In genomic region chr14:104301731-104302460, GRCh38 we compare ENCODE assay signal across 18 cellular contexts.
"Had no signal": no experiment of that assay in that cellular context is flagged by ENCODE, and none has a peak within 500 bp of the region (broad histone marks: within the 10 kb centered on the region; RNA-seq: fewer than 3 reads in every experiment).

No MANE protein-coding gene starts in this region.

- H3K4me3 ChIP-seq: skin epidermis, tibial artery had no signal

- H3K9me3 ChIP-seq: neutrophil, tibial artery had no signal

- H3K4me1 ChIP-seq: foreskin keratinocyte, tibial artery had no signal

- H3K36me3 Mint-ChIP-seq: immature natural killer cell, naive B cell had no signal

- H3K27me3 Mint-ChIP-seq: activated CD4-positive, alpha-beta T cell treated with anti-CD3 and anti-CD28 coated beads, Interleukin-2, amount 10 ng/mL, durations not matched to agents 24 days and 14 days had no signal

- ATAC-seq: foreskin keratinocyte had no signal

- H3K9me3 Mint-ChIP-seq: T-helper 2 cell treated with Interferon-gamma antibody and Interleukin-4, amounts not matched to agents 5 μg/mL and 100 μg/mL, for 36 hours had no signal

- H3K27ac ChIP-seq: foreskin keratinocyte, neutrophil, skin epidermis, tibial artery had no signal

- H3K27ac Mint-ChIP-seq: activated CD4-positive, alpha-beta T cell treated with anti-CD3 and anti-CD28 coated beads, Interleukin-2, amount 10 ng/mL, durations not matched to agents 24 days and 14 days; naive B cell; T-helper 2 cell treated with Interferon-gamma antibody and Interleukin-4, amounts not matched to agents 5 μg/mL and 100 μg/mL, for 36 hours had no signal

- H3K4me3 Mint-ChIP-seq: activated CD4-positive, alpha-beta T cell treated with anti-CD3 and anti-CD28 coated beads, Interleukin-2, amount 10 ng/mL, durations not matched to agents 24 days and 14 days; naive B cell; T-helper 2 cell treated with Interferon-gamma antibody and Interleukin-4, amounts not matched to agents 5 μg/mL and 100 μg/mL, for 36 hours had no signal

- H3K4me1 Mint-ChIP-seq: activated CD4-positive, alpha-beta T cell treated with anti-CD3 and anti-CD28 coated beads, Interleukin-2, amount 10 ng/mL, durations not matched to agents 24 days and 14 days had no signal

- DNase-seq: activated CD4-positive, alpha-beta T cell treated with anti-CD3 and anti-CD28 coated beads, Interleukin-2, amount 10 ng/mL, durations not matched to agents 24 days and 14 days; activated CD4-positive, CD25-positive, alpha-beta regulatory T cell; activated CD8-positive, alpha-beta memory T cell treated with anti-CD3 and anti-CD28 coated beads for 24 hours; activated naive CD4-positive, alpha-beta T cell; central memory CD4-positive, alpha-beta T cell; effector CD8-positive, alpha-beta T cell; foreskin keratinocyte; immature natural killer cell; mammary epithelial cell; naive B cell; retina; stimulated activated CD4-positive, alpha-beta T cell treated with anti-CD3 and anti-CD28 coated beads, Interleukin-15, amount 100 ng/mL, for 24 hours; stimulated activated CD4-positive, alpha-beta T cell treated with anti-CD3 and anti-CD28 coated beads, Interleukin-4, amount 100 ng/mL, for 1 hour; stimulated activated naive CD4-positive, alpha-beta T cell; tibial artery had no signal

- H3K36me3 ChIP-seq: neutrophil, tibial artery had no signal

- H3K27me3 ChIP-seq: foreskin keratinocyte, neutrophil had no signal
